14 cellular contexts compared by ENCODE assay signal in the genomic region with DNA sequence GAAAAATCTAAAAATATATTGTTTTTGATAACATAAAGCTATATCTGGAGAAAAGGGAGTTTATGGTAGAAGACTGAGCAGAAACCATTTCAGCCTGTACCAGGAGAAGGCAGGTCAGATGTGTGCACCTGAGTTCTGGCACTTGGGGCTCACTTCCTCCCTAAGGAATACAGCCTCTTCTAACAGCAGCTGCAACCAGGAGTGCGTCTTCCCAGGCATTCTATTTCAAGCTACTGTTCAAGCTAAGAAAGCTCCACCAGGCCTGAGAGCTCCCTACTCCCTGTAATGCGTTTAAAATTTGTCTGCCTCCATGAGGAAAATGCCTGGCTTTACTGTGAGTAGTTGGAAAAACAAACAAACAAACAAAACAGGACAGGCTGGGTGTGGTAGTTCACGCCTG.
A peak's percentile ranks its signal among the peaks of the same experiment; 100 is the strongest.
DNase-seq lines count a peak whose midpoint lies in the region; ATAC-seq and TF ChIP-seq lines count a peak whose summit lies in the region.
"Had no signal": no experiment of that assay in that cellular context is flagged by ENCODE, and none has a peak within 500 bp of the region (broad histone marks: within the 10 kb centered on the region; RNA-seq: fewer than 3 reads in every experiment).

No MANE protein-coding gene starts in this region.

- no peak overlapping the region for H3K27ac Mint-ChIP-seq in activated CD4-positive, alpha-beta T cell treated with anti-CD3 and anti-CD28 coated beads, Interleukin-2, amount 10 ng/mL, durations not matched to agents 24 days and 14 days
- H3K27ac Mint-ChIP-seq in Caco-2 (ENCODE audit: unreplicated experiment), result no peak overlapping the region

- peak in 1 of 4 donors; percentile 19 for ATAC-seq in psoas muscle
- ATAC-seq: left ventricle myocardium superior had no signal

- TF ChIP-seq CTCF in RWPE1 (conservative IDR thresholded peaks at IDR 0.05; ENCODE audit: low read depth), result no peak
- no peak for TF ChIP-seq CTCF in psoas muscle (IDR thresholded peaks at IDR 0.05)
- TF ChIP-seq CTCF in Caco-2 (IDR thresholded peaks at IDR 0.05; ENCODE audit: insufficient read depth in 1 of 2, low read depth in 1 of 2, low read length in 1 of 2, severe bottlenecking in 1 of 2, unreplicated experiment in 1 of 2), result no peak

- peaks cover 34% of the 10 kb centered on the region for H3K36me3 Mint-ChIP-seq in activated CD4-positive, alpha-beta T cell treated with anti-CD3 and anti-CD28 coated beads, Interleukin-2, amount 10 ng/mL, durations not matched to agents 24 days and 14 days (ENCODE audit: low read depth)
- peaks cover 97% of the 10 kb centered on the region for H3K36me3 Mint-ChIP-seq in Caco-2 (ENCODE audit: insufficient read depth, unreplicated experiment)

- no peaks in the 10 kb centered on the region for H3K27me3 Mint-ChIP-seq in activated CD4-positive, alpha-beta T cell treated with anti-CD3 and anti-CD28 coated beads, Interleukin-2, amount 10 ng/mL, durations not matched to agents 24 days and 14 days
- H3K27me3 Mint-ChIP-seq in Caco-2 (ENCODE audit: insufficient read depth, unreplicated experiment), result no peaks in the 10 kb centered on the region

- CTCF ChIA-PET in RWPE1 (lab: Yijun Ruan, JAX) (interaction anchor here (0.6 kb wide), 1 partner anchor 294 kb away, joined by 3 read pairs; no protein-coding TSS in a partner anchor), Caco-2 (lab: Charles Lee) (interaction anchor here (0.6 kb wide), 1 partner anchor 262 kb away, joined by 4 read pairs; no protein-coding TSS in a partner anchor)

- peaks cover 38% of the 10 kb centered on the region for H3K79me1 ChIP-seq in neuronal stem cell (ENCODE audit: low read depth, low read length)

- peaks cover 69% of the 10 kb centered on the region for H3K4me1 Mint-ChIP-seq in activated CD4-positive, alpha-beta T cell treated with anti-CD3 and anti-CD28 coated beads, Interleukin-2, amount 10 ng/mL, durations not matched to agents 24 days and 14 days
- H3K4me1 Mint-ChIP-seq in Caco-2 (ENCODE audit: low read depth, unreplicated experiment), result peaks cover 26% of the 10 kb centered on the region

- no peak overlapping the region for H3K14ac ChIP-seq in neuronal stem cell (ENCODE audit: low read length)

- no peak overlapping the region for H3K18ac ChIP-seq in neuronal stem cell (ENCODE audit: low read length)

- no peak overlapping the region for H4K8ac ChIP-seq in neuronal stem cell (ENCODE audit: low read depth, low read length)

- BruUV-seq in Caco-2 (replicated peaks; lab: Mats Ljungman, UMichigan), result no TSS peak

- no peak overlapping the region for H3K9ac ChIP-seq in neuronal stem cell (ENCODE audit: low read depth, low read length, poor library complexity)

- WGBS in psoas muscle, 3 donors, result 34 to 54% (median 47%) methylated on average over 3 of the region's 3 CpGs
- WGBS in neuronal stem cell (ENCODE audit: extremely low coverage in 2 of 2, insufficient read length in 2 of 2, insufficient replicate concordance in 1 of 2), 2 donors, result no CpG with 5 or more reads among the region's 3 CpGs

- POLR2A ChIA-PET in RWPE1 (lab: Yijun Ruan, JAX; ENCODE audit: low non-redundant PET) (no interaction called here), Caco-2 (lab: Charles Lee) (no interaction called here)

- H4K91ac ChIP-seq in neuronal stem cell (ENCODE audit: low read depth, low read length, poor library complexity), result no peak overlapping the region

- DNase-seq in activated CD4-positive, alpha-beta T cell treated with anti-CD3 and anti-CD28 coated beads, Interleukin-2, amount 10 ng/mL, durations not matched to agents 24 days and 14 days, result no peak
- DNase-seq in activated CD4-positive, alpha-beta T cell treated with anti-CD3 and anti-CD28 coated beads for 4 hours, result no peak
- DNase-seq in RWPE1 (ENCODE audit: low spot score), result no peak
- no peak for DNase-seq in effector memory CD4-positive, alpha-beta T cell
- DNase-seq in psoas muscle, result no peak
- no peak for DNase-seq in GDM1 (lab: John Stamatoyannopoulos, UW)
- no peak for DNase-seq in neuronal stem cell (ENCODE audit: low spot score)
- DNase-seq in Caco-2, result no peak
- DNase-seq: NCI-H1417 treated with DMSO at 0.1 percent for 48 hours, NCI-H82, SHP77 treated with DMSO at 0.1 percent for 48 hours, upper lobe of left lung had no signal

- no peaks in the 10 kb centered on the region for H3K9me3 Mint-ChIP-seq in activated CD4-positive, alpha-beta T cell treated with anti-CD3 and anti-CD28 coated beads, Interleukin-2, amount 10 ng/mL, durations not matched to agents 24 days and 14 days
- H3K9me3 Mint-ChIP-seq in Caco-2 (ENCODE audit: unreplicated experiment), result no peaks in the 10 kb centered on the region

- H3K27me3 ChIP-seq in effector memory CD4-positive, alpha-beta T cell (replicated peaks; ENCODE audit: control insufficient read depth, insufficient read depth, low read length, poor library complexity, severe bottlenecking), result no peaks in the 10 kb centered on the region
- H3K27me3 ChIP-seq in psoas muscle (ENCODE audit: insufficient read depth in 3 of 3, low read length in 2 of 3), result no peaks in the 10 kb centered on the region
- H3K27me3 ChIP-seq in neuronal stem cell (ENCODE audit: control insufficient read depth in 3 of 3, insufficient read depth in 3 of 3, low read depth in 1 of 3, low read length in 3 of 3), result no peaks in the 10 kb centered on the region
- H3K27me3 ChIP-seq in Caco-2 (replicated peaks; ENCODE audit: control insufficient read depth, insufficient read depth, low read length), result no peaks in the 10 kb centered on the region
- H3K27me3 ChIP-seq: upper lobe of left lung had no signal

- intact Hi-C loops in activated CD4-positive, alpha-beta T cell treated with anti-CD3 and anti-CD28 coated beads, Interleukin-2, amount 10 ng/mL, durations not matched to agents 24 days and 14 days (cut with micrococcal nuclease), result no loop called here
- intact Hi-C loops in psoas muscle (cut with DNase I), result no loop called here
- intact Hi-C loops in Caco-2 (cut with micrococcal nuclease; ENCODE audit: unreplicated experiment), result no loop called here

- no peak overlapping the region for H2BK120ac ChIP-seq in neuronal stem cell (ENCODE audit: low read depth, low read length)

- H3K4ac ChIP-seq in neuronal stem cell (ENCODE audit: low read length), result no peak overlapping the region

- peak overlapping the region; percentile 84 for H3K4me3 Mint-ChIP-seq in activated CD4-positive, alpha-beta T cell treated with anti-CD3 and anti-CD28 coated beads, Interleukin-2, amount 10 ng/mL, durations not matched to agents 24 days and 14 days
- H3K4me3 Mint-ChIP-seq in Caco-2 (ENCODE audit: unreplicated experiment), result no peak overlapping the region

- H3K27ac ChIP-seq in RWPE1 (peak overlapping the region; percentile 97), psoas muscle (peak overlapping the region; percentile 71), neuronal stem cell (replicated peaks; ENCODE audit: low read length) (no peak overlapping the region)
- peak overlapping the region; percentile 92 for H3K27ac ChIP-seq in effector memory CD4-positive, alpha-beta T cell (ENCODE audit: insufficient read depth, low read length, poor library complexity, severe bottlenecking)
- H3K27ac ChIP-seq: upper lobe of left lung had no signal

- no peaks in the 10 kb centered on the region for H3K9me3 ChIP-seq in effector memory CD4-positive, alpha-beta T cell (ENCODE audit: control insufficient read depth, low read length)
- H3K9me3 ChIP-seq in psoas muscle (no peaks in the 10 kb centered on the region), neuronal stem cell (replicated peaks in 1 of 2; ENCODE audit: control insufficient read depth in 2 of 2, insufficient read depth in 1 of 2, low read depth in 1 of 2, low read length in 2 of 2) (no peaks in the 10 kb centered on the region), Caco-2 (no peaks in the 10 kb centered on the region)
- H3K9me3 ChIP-seq: A549, upper lobe of left lung had no signal

- H2BK12ac ChIP-seq in neuronal stem cell (ENCODE audit: low read length), result no peak overlapping the region

- peaks cover 10% of the 10 kb centered on the region for H3K36me3 ChIP-seq in effector memory CD4-positive, alpha-beta T cell (ENCODE audit: control insufficient read depth, insufficient read depth, low read length)
- H3K36me3 ChIP-seq in psoas muscle (ENCODE audit: insufficient read depth in 1 of 2, low read depth in 1 of 2), result peaks cover 5 to 15% of the 10 kb centered on the region in 2 donors
- peaks cover 31 to 92% of the 10 kb centered on the region in 2 donors for H3K36me3 ChIP-seq in neuronal stem cell (replicated peaks in 1 of 2; ENCODE audit: control insufficient read depth in 2 of 2, insufficient read depth in 2 of 2, low read length in 2 of 2)
- peaks cover 6% of the 10 kb centered on the region for H3K36me3 ChIP-seq in Caco-2 (ENCODE audit: control insufficient read depth, insufficient read depth, low read length)

- peaks cover 66% of the 10 kb centered on the region for H3K4me1 ChIP-seq in effector memory CD4-positive, alpha-beta T cell (ENCODE audit: control insufficient read depth, insufficient read depth, low read length, poor library complexity, severe bottlenecking)
- H3K4me1 ChIP-seq in psoas muscle (peaks cover 62% of the 10 kb centered on the region), neuronal stem cell (ENCODE audit: control insufficient read depth in 2 of 2, insufficient read depth in 1 of 2, low read depth in 1 of 2, low read length in 2 of 2) (no peaks in the 10 kb centered on the region), Caco-2 (peaks cover 5% of the 10 kb centered on the region; the same call in 1 of the 2 replicates)

- no peak overlapping the region for H3K23ac ChIP-seq in neuronal stem cell (ENCODE audit: low read depth, low read length, poor library complexity)

- no peak overlapping the region for H2BK5ac ChIP-seq in neuronal stem cell (ENCODE audit: low read length)

- no peak overlapping the region for H3K4me3 ChIP-seq in effector memory CD4-positive, alpha-beta T cell (ENCODE audit: insufficient read depth, low read depth, low read length, poor library complexity, severe bottlenecking)
- no peak overlapping the region for H3K4me3 ChIP-seq in psoas muscle
- H3K4me3 ChIP-seq in neuronal stem cell (ENCODE audit: low read length in 2 of 2), result no peak overlapping the region
- H3K4me3 ChIP-seq in Caco-2 (ENCODE audit: low read depth, low read length), result no peak overlapping the region
- H3K4me3 ChIP-seq: A549, upper lobe of left lung had no signal

- no peak overlapping the region for H2BK15ac ChIP-seq in neuronal stem cell (ENCODE audit: low read length)

- no peak overlapping the region for H2AFZ ChIP-seq in neuronal stem cell (ENCODE audit: low read length)

- no peak overlapping the region for H3K4me2 ChIP-seq in neuronal stem cell (ENCODE audit: insufficient read depth, low read length, poor library complexity, severe bottlenecking)
- H3K4me2 ChIP-seq: A549 had no signal

- H2AK5ac ChIP-seq in neuronal stem cell (ENCODE audit: low read depth, low read length), result no peak overlapping the region
